In the genomic region with DNA sequence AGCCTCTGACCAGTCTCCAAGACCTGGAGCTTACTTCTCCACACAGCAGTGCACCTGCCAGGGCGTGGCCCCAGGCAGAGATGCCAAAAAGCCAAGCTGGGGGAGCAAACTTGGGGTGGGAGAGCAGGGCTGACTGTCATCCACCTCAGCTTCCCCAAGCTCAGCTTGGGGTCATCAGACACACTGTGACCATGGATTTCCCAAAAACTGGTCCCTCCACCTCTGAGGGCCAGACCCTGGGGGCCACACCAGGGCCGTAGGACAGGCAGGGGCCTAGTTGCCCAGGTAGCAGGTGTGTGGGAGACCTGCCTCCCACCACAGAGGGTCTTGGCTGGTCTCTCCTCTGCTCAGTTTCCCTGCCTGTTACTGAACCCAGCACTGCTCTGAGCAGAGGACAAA, we compare ENCODE assay signal across 1 cellular context.
TF ChIP-seq lines count a peak whose summit lies in the region.

No MANE protein-coding gene starts in this region.

TF ChIP-seq in IMR-90, 13 proteins besides CTCF, POLR2A, EP300 and RAD21:
- TF ChIP-seq SMC3 (IDR thresholded peaks at IDR 0.05; ENCODE audit: low read depth, low read length), result no peak
- no peak for TF ChIP-seq RFX5 (IDR thresholded peaks at IDR 0.05; ENCODE audit: low read depth, low read length)
